1 cellular context compared by ENCODE assay signal in the genomic region with DNA sequence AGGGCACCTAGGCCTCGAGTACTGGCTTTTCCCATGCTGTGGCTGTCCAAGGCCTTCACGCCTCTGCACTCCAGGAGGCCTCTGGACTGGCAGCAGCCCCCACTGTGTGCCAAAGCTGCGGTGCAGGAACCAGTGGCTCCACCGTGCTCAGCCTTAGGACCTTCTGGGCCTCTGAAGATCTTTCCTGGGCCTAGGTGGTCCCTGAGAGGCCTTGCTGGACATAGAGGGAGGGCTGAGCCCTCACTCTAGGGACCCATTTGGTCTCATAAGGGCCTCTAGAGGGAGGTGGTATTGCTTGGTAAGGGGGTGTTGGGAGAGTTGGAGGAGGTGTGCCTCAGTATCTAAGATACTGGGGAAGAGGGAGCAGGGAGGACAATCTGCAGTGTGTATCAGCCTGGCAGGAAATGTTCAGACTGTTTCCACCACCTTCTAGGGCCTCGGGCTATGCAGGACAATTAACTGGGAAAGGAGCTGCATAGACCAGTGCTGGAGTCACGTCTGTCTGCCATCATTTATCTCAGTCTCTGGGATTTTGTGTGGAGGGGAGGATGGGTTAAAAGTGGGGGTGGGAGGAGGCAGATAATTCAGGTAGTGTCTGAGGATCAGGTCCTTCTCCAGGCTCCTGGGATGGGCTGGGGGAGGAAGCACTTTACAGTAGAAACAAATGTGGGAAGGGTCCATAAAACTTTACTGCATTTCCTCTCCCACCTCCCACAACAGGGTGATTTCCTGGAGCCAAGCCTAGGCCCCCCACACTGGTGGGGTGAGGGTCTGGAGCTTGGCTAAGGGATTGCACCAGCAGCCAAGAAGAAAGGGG.
TF ChIP-seq lines count a peak whose summit lies in the region.

No MANE protein-coding gene starts in this region.

TF ChIP-seq in IMR-90, 13 proteins besides CTCF, POLR2A, EP300 and RAD21:
- no peak for TF ChIP-seq BHLHE40 (IDR thresholded peaks at IDR 0.05; ENCODE audit: low read depth, low read length)
- TF ChIP-seq MAFK (IDR thresholded peaks at IDR 0.05; ENCODE audit: low read depth, low read length): no peak
